ENCODE assay signal across 15 cellular contexts in genomic region chr3:133659806-133660205, GRCh38. TPM values are rescaled to one million over a fixed set of nuclear protein-coding genes. Genes with fewer than 3 reads are reported as not detected.
DNase-seq lines count a peak whose midpoint lies in the region; ATAC-seq lines count a peak whose summit lies in the region.
"Had no signal": no experiment of that assay in that cellular context is flagged by ENCODE, and none has a peak within 500 bp of the region (broad histone marks: within the 10 kb centered on the region; RNA-seq: fewer than 3 reads in every experiment).

No MANE protein-coding gene starts in this region.

- intact Hi-C loops in activated T-helper 1 cell treated with anti-CD3 and anti-CD28 coated beads, Interleukin-12 subunit alpha, Interleukin-12 subunit beta, Interleukin-2, Interleukin-4 antibody, amounts not matched to agents 30 ng/mL and 10 ng/mL and 1 ng/mL, durations not matched to agents 14 hours and 24 hours and 36 hours (cut with micrococcal nuclease): loop anchor here (2.0 to 5.0 kb wide), 3 partner anchors 15 to 1243 kb away; partner anchors contain the start of gene DNAJC13
- intact Hi-C loops in aorta (cut with DNase I): loop anchor here in 1 of 2 donors (10.0 kb wide), 1 partner anchor 265 kb away; no protein-coding TSS in a partner anchor

- no peak overlapping the region for H3K27ac Mint-ChIP-seq in T-helper 1 cell treated with Interleukin-12 subunit alpha and Interleukin-12 subunit beta and Interleukin-4 antibody, amounts not matched to agents 30 μg/mL and 1 μg/mL, for 36 hours
- peak overlapping the region; percentile 33 for H3K27ac Mint-ChIP-seq in activated T-helper 1 cell treated with anti-CD3 and anti-CD28 coated beads, Interleukin-12 subunit alpha, Interleukin-12 subunit beta, Interleukin-2, Interleukin-4 antibody, amounts not matched to agents 30 ng/mL and 10 ng/mL and 1 ng/mL, durations not matched to agents 14 hours and 24 hours and 36 hours
- H3K27ac Mint-ChIP-seq in natural killer cell treated with Interleukin-12 subunit alpha and Interleukin-12 subunit beta and Interleukin-15 and Interleukin-18, amount 100 ng/mL, for 72 hours: peak overlapping the region; percentile 98

- H3K4me1 ChIP-seq in HUES64 (ENCODE audit: insufficient read depth, low read length): peaks cover 10% of the 10 kb centered on the region; the same call in 1 of the 2 replicates
- no peaks in the 10 kb centered on the region for H3K4me1 ChIP-seq in aorta (ENCODE audit: control insufficient read depth in 1 of 2, insufficient read depth in 2 of 2, low read length in 2 of 2)

- H3K4me3 Mint-ChIP-seq in T-helper 1 cell treated with Interleukin-12 subunit alpha and Interleukin-12 subunit beta and Interleukin-4 antibody, amounts not matched to agents 30 μg/mL and 1 μg/mL, for 36 hours: peak overlapping the region; percentile 86
- peak overlapping the region; percentile 92 for H3K4me3 Mint-ChIP-seq in activated T-helper 1 cell treated with anti-CD3 and anti-CD28 coated beads, Interleukin-12 subunit alpha, Interleukin-12 subunit beta, Interleukin-2, Interleukin-4 antibody, amounts not matched to agents 30 ng/mL and 10 ng/mL and 1 ng/mL, durations not matched to agents 14 hours and 24 hours and 36 hours
- peak overlapping the region; percentile 99 for H3K4me3 Mint-ChIP-seq in natural killer cell treated with Interleukin-12 subunit alpha and Interleukin-12 subunit beta and Interleukin-15 and Interleukin-18, amount 100 ng/mL, for 72 hours

- ATAC-seq in natural killer cell treated with Interleukin-12 subunit alpha and Interleukin-12 subunit beta and Interleukin-15 and Interleukin-18, amount 100 ng/mL, for 72 hours: no peak
- no peak for ATAC-seq in aorta (ENCODE audit: low FRiP score)
- ATAC-seq: left lobe of liver had no signal

- H3K36me3 Mint-ChIP-seq in T-helper 1 cell treated with Interleukin-12 subunit alpha and Interleukin-12 subunit beta and Interleukin-4 antibody, amounts not matched to agents 30 μg/mL and 1 μg/mL, for 36 hours (ENCODE audit: low read depth): peaks cover 16% of the 10 kb centered on the region
- H3K36me3 Mint-ChIP-seq in activated T-helper 1 cell treated with anti-CD3 and anti-CD28 coated beads, Interleukin-12 subunit alpha, Interleukin-12 subunit beta, Interleukin-2, Interleukin-4 antibody, amounts not matched to agents 30 ng/mL and 10 ng/mL and 1 ng/mL, durations not matched to agents 14 hours and 24 hours and 36 hours (ENCODE audit: low read depth): peaks cover 36% of the 10 kb centered on the region
- H3K36me3 Mint-ChIP-seq in natural killer cell treated with Interleukin-12 subunit alpha and Interleukin-12 subunit beta and Interleukin-15 and Interleukin-18, amount 100 ng/mL, for 72 hours: peaks cover 33% of the 10 kb centered on the region

- H3K9me3 Mint-ChIP-seq in T-helper 1 cell treated with Interleukin-12 subunit alpha and Interleukin-12 subunit beta and Interleukin-4 antibody, amounts not matched to agents 30 μg/mL and 1 μg/mL, for 36 hours: no peaks in the 10 kb centered on the region
- no peaks in the 10 kb centered on the region for H3K9me3 Mint-ChIP-seq in activated T-helper 1 cell treated with anti-CD3 and anti-CD28 coated beads, Interleukin-12 subunit alpha, Interleukin-12 subunit beta, Interleukin-2, Interleukin-4 antibody, amounts not matched to agents 30 ng/mL and 10 ng/mL and 1 ng/mL, durations not matched to agents 14 hours and 24 hours and 36 hours
- no peaks in the 10 kb centered on the region for H3K9me3 Mint-ChIP-seq in natural killer cell treated with Interleukin-12 subunit alpha and Interleukin-12 subunit beta and Interleukin-15 and Interleukin-18, amount 100 ng/mL, for 72 hours

- no peak for DNase-seq in T-helper 1 cell
- no peak for DNase-seq in activated T-helper 1 cell treated with anti-CD3 and anti-CD28 coated beads, Interleukin-12 subunit alpha, Interleukin-12 subunit beta, Interleukin-2, Interleukin-4 antibody, amounts not matched to agents 30 ng/mL and 10 ng/mL and 1 ng/mL, durations not matched to agents 14 hours and 24 hours and 36 hours (ENCODE audit: low spot score)
- no peak for DNase-seq in natural killer cell treated with Interleukin-12 subunit alpha and Interleukin-12 subunit beta and Interleukin-15 and Interleukin-18, amount 100 ng/mL, for 72 hours (ENCODE audit: low spot score)
- no peak for DNase-seq in aorta
- DNase-seq in NCI-H69 (lab: John Stamatoyannopoulos, UW): no peak
- DNase-seq in nucleus accumbens (lab: John Stamatoyannopoulos, UW): no peak
- DNase-seq: 8988T; activated CD4-positive, CD25-positive, alpha-beta regulatory T cell treated with anti-CD3 and anti-CD28 coated beads, Interleukin-2, amount 50 U/mL, for 72 hours; amygdala; NCI-H345; ovary; stimulated activated CD4-positive, alpha-beta T cell treated with anti-CD3 and anti-CD28 coated beads, Interleukin-4, amount 100 ng/mL, for 24 hours had no signal

- WGBS in HUES64: 85% methylated on average over 2 of the region's 2 CpGs
- WGBS in aorta, 2 donors: 67 to 68% methylated on average over 2 of the region's 2 CpGs

- H3K36me3 ChIP-seq in HUES64 (ENCODE audit: insufficient read depth, low read length): peaks cover 50% of the 10 kb centered on the region
- H3K36me3 ChIP-seq in aorta (ENCODE audit: control insufficient read depth in 1 of 2, insufficient read depth in 2 of 2, low read length in 1 of 2): peaks cover 0 to 3% of the 10 kb centered on the region in 2 donors
- H3K36me3 ChIP-seq: ovary had no signal

- H3K27ac ChIP-seq in HUES64 (ENCODE audit: low read depth, low read length) (no peak overlapping the region), aorta (ENCODE audit: low read depth in 1 of 2, low read length in 2 of 2) (no peak overlapping the region)
- H3K27ac ChIP-seq: ovary had no signal

- H3K27me3 Mint-ChIP-seq in T-helper 1 cell treated with Interleukin-12 subunit alpha and Interleukin-12 subunit beta and Interleukin-4 antibody, amounts not matched to agents 30 μg/mL and 1 μg/mL, for 36 hours (ENCODE audit: low read depth): no peaks in the 10 kb centered on the region
- peaks cover 2% of the 10 kb centered on the region for H3K27me3 Mint-ChIP-seq in activated T-helper 1 cell treated with anti-CD3 and anti-CD28 coated beads, Interleukin-12 subunit alpha, Interleukin-12 subunit beta, Interleukin-2, Interleukin-4 antibody, amounts not matched to agents 30 ng/mL and 10 ng/mL and 1 ng/mL, durations not matched to agents 14 hours and 24 hours and 36 hours (ENCODE audit: insufficient read depth)
- H3K27me3 Mint-ChIP-seq in natural killer cell treated with Interleukin-12 subunit alpha and Interleukin-12 subunit beta and Interleukin-15 and Interleukin-18, amount 100 ng/mL, for 72 hours: no peaks in the 10 kb centered on the region

- peaks cover 34% of the 10 kb centered on the region for H3K4me1 Mint-ChIP-seq in T-helper 1 cell treated with Interleukin-12 subunit alpha and Interleukin-12 subunit beta and Interleukin-4 antibody, amounts not matched to agents 30 μg/mL and 1 μg/mL, for 36 hours (ENCODE audit: low read depth)
- H3K4me1 Mint-ChIP-seq in activated T-helper 1 cell treated with anti-CD3 and anti-CD28 coated beads, Interleukin-12 subunit alpha, Interleukin-12 subunit beta, Interleukin-2, Interleukin-4 antibody, amounts not matched to agents 30 ng/mL and 10 ng/mL and 1 ng/mL, durations not matched to agents 14 hours and 24 hours and 36 hours (ENCODE audit: low read depth): peaks cover 47% of the 10 kb centered on the region
- peaks cover 33 to 53% of the 10 kb centered on the region in 2 donors for H3K4me1 Mint-ChIP-seq in natural killer cell treated with Interleukin-12 subunit alpha and Interleukin-12 subunit beta and Interleukin-15 and Interleukin-18, amount 100 ng/mL, for 72 hours (ENCODE audit: low read depth in 2 of 2)

- H3K9ac ChIP-seq in HUES64 (ENCODE audit: low read depth, low read length): 0 out of 2 replicates have a peak overlapping the region, but pooled peaks have one; percentile 97

- H3K4me3 ChIP-seq in HUES64 (ENCODE audit: low read length): peak overlapping the region; percentile 84
- H3K4me3 ChIP-seq in aorta (ENCODE audit: low read length in 2 of 2): no peak overlapping the region
- H3K4me3 ChIP-seq: ovary had no signal

- H3K27me3 ChIP-seq in HUES64 (ENCODE audit: insufficient read depth, low read length): no peaks in the 10 kb centered on the region
- no peaks in the 10 kb centered on the region for H3K27me3 ChIP-seq in aorta (ENCODE audit: control insufficient read depth in 1 of 2, insufficient read depth in 2 of 2, low read length in 1 of 2)
- H3K27me3 ChIP-seq: ovary had no signal

- H3K9me3 ChIP-seq in HUES64 (ENCODE audit: insufficient read depth, low read depth, low read length): no peaks in the 10 kb centered on the region
- H3K9me3 ChIP-seq in aorta (ENCODE audit: control insufficient read depth, low read length): no peaks in the 10 kb centered on the region
- H3K9me3 ChIP-seq: ovary had no signal

RNA-seq across cellular contexts. Expression of gene TOPBP1, which starts 1.9 kb away (rescaled TPM):
- 28.3 TPM for polyA plus RNA-seq in HUES64 (2013, experiment 1 of 2)
- 37.1 TPM for polyA plus RNA-seq in HUES64 (2013, experiment 2 of 2)
- 88.5 and 94.1 TPM in 2 replicates for total RNA-seq in activated T-helper 1 cell treated with anti-CD3 and anti-CD28 coated beads, Interleukin-12 subunit alpha, Interleukin-12 subunit beta, Interleukin-2, Interleukin-4 antibody, amounts not matched to agents 30 ng/mL and 10 ng/mL and 1 ng/mL, durations not matched to agents 14 hours and 24 hours and 36 hours
- 100 to 1,000 TPM in 1 of 2 donors, 10 to 100 TPM in 1; 69.3 to 106 TPM for total RNA-seq in natural killer cell treated with Interleukin-12 subunit alpha and Interleukin-12 subunit beta and Interleukin-15 and Interleukin-18, amount 100 ng/mL, for 72 hours
- total RNA-seq in aorta: 10 to 100 TPM; 16.8 to 23.2 TPM
- polyA plus RNA-seq in aorta: 10 to 100 TPM in 1 of 2 donors, 1 to 10 TPM in 1; 8.4 to 17.7 TPM
